In genomic region chr3:191566469-191566868, GRCh38 we compare ENCODE assay signal across 21 cellular contexts.
"Had no signal": no experiment of that assay in that cellular context is flagged by ENCODE, and none has a peak within 500 bp of the region (broad histone marks: within the 10 kb centered on the region; RNA-seq: fewer than 3 reads in every experiment).

No MANE protein-coding gene starts in this region.

- H3K4me3 ChIP-seq: left lung, prostate gland, transverse colon had no signal

- DNase-seq: activated CD4-positive, alpha-beta T cell treated with anti-CD3 and anti-CD28 coated beads, Interleukin-2, amount 50 U/mL, for 1 hour; activated CD4-positive, CD25-positive, alpha-beta regulatory T cell; activated gamma-delta T cell treated with Interleukin-2 at 50 U/mL for 16 hours; activated naive CD8-positive, alpha-beta T cell treated with anti-CD3 and anti-CD28 coated beads for 36 hours; activated T-cell treated with anti-CD3 and anti-CD28 coated beads, Interleukin-2, amount 50 U/mL, for 48 hours; aorta; central memory CD4-positive, alpha-beta T cell; cortex of kidney; effector memory CD4-positive, alpha-beta T cell; left lung; mesendoderm; occipital lobe; stimulated activated CD4-positive, alpha-beta T cell treated with anti-CD3 and anti-CD28 coated beads, Interleukin-12 subunit alpha, Interleukin-12 subunit beta, amount 100 ng/mL, for 4 hours; stimulated activated naive CD4-positive, alpha-beta T cell; substantia nigra; transverse colon had no signal

- ATAC-seq: left lung, sciatic nerve had no signal

- H3K27ac Mint-ChIP-seq: activated naive CD8-positive, alpha-beta T cell treated with anti-CD3 and anti-CD28 coated beads for 36 hours; nephron; T-helper 1 cell treated with Interleukin-12 subunit alpha and Interleukin-12 subunit beta and Interleukin-4 antibody, amounts not matched to agents 30 μg/mL and 1 μg/mL, for 36 hours had no signal

- H3K27me3 Mint-ChIP-seq: activated naive CD8-positive, alpha-beta T cell treated with anti-CD3 and anti-CD28 coated beads for 36 hours had no signal

- H3K9me3 Mint-ChIP-seq: nephron; T-helper 1 cell treated with Interleukin-12 subunit alpha and Interleukin-12 subunit beta and Interleukin-4 antibody, amounts not matched to agents 30 μg/mL and 1 μg/mL, for 36 hours had no signal

- H3K4me1 ChIP-seq: left lung, prostate gland, transverse colon had no signal

- H3K36me3 Mint-ChIP-seq: activated naive CD8-positive, alpha-beta T cell treated with anti-CD3 and anti-CD28 coated beads for 36 hours had no signal

- H3K4me3 Mint-ChIP-seq: activated naive CD8-positive, alpha-beta T cell treated with anti-CD3 and anti-CD28 coated beads for 36 hours; nephron; T-helper 1 cell treated with Interleukin-12 subunit alpha and Interleukin-12 subunit beta and Interleukin-4 antibody, amounts not matched to agents 30 μg/mL and 1 μg/mL, for 36 hours had no signal

- H3K36me3 ChIP-seq: left lung, prostate gland, transverse colon had no signal

- H3K9me3 ChIP-seq: prostate gland, transverse colon had no signal

- H3K27me3 ChIP-seq: left lung, transverse colon had no signal

- H3K27ac ChIP-seq: left lung, prostate gland, transverse colon had no signal

- FAIRE-seq: islet of Langerhans had no signal

- H3K4me1 Mint-ChIP-seq: activated naive CD8-positive, alpha-beta T cell treated with anti-CD3 and anti-CD28 coated beads for 36 hours; nephron had no signal
